ENCODE assay signal across 26 cellular contexts in the genomic region with DNA sequence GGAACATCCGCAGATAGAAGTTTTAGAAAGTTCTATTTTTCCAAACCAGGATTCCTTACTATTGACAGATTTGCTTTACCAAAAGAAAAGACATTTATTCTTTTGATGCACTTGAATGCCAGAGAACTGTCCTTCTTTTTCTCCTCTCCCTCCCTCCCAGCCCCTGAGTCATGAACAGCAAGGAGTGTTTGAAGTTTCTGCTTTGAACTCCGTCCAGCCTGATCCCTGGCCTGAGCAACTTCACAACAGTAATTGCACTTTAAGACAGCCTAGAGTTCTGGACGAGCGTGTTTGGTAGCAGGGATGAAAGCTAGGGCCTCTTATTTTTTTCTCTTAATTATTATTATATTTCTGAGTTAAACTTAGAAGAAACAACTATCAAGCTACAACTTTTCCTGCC. TPM values are rescaled to one million over a fixed set of nuclear protein-coding genes. Genes with fewer than 3 reads are reported as not detected.
DNase-seq lines count a peak whose midpoint lies in the region; TF ChIP-seq lines count a peak whose summit lies in the region.
"Had no signal": no experiment of that assay in that cellular context is flagged by ENCODE, and none has a peak within 500 bp of the region (broad histone marks: within the 10 kb centered on the region; RNA-seq: fewer than 3 reads in every experiment).

No MANE protein-coding gene starts in this region.

- H3K9me3 ChIP-seq in GM23248 (ENCODE audit: low read depth) (no peaks in the 10 kb centered on the region), ascending aorta (no peaks in the 10 kb centered on the region)
- H3K9me3 ChIP-seq: esophagus squamous epithelium, spleen, stomach, vagina had no signal

- no peaks in the 10 kb centered on the region for H4K20me1 ChIP-seq in GM23248 (ENCODE audit: insufficient read depth)

- intact Hi-C loops in ascending aorta (cut with DNase I) = no loop called here

- H3K27me3 ChIP-seq in GM23248 (replicated peaks; ENCODE audit: insufficient read depth) (peaks cover 2% of the 10 kb centered on the region; the same call in 1 of the 2 replicates), ascending aorta (no peaks in the 10 kb centered on the region)
- H3K27me3 ChIP-seq: esophagus squamous epithelium, spleen, stomach, vagina had no signal

- DNase-seq in GM23248 (peak; percentile 27), astrocyte of the hippocampus (ENCODE audit: low read depth, low spot score) (peak; percentile 78), fibroblast of peridontal ligament (ENCODE audit: extremely low read depth) (peak; percentile 5), smooth muscle cell of the brain vasculature (ENCODE audit: low read depth, low spot score) (peak; percentile 4), ascending aorta (ENCODE audit: low spot score in 2 of 2) (no peak), SHP77 treated with DMSO at 0.1 percent for 48 hours (lab: John Stamatoyannopoulos, UW) (no peak), DMS79 (lab: John Stamatoyannopoulos, UW) (no peak)
- no peak for DNase-seq in stimulated activated CD4-positive, alpha-beta T cell treated with anti-CD3 and anti-CD28 coated beads, Interleukin-4, amount 100 ng/mL, for 4 hours
- DNase-seq: activated CD4-positive, alpha-beta T cell treated with anti-CD3 and anti-CD28 coated beads for 48 hours; activated CD8-positive, alpha-beta memory T cell treated with anti-CD3 and anti-CD28 coated beads for 24 hours; C1 segment of cervical spinal cord; COR-L47; esophagus squamous epithelium; H9; KBM-7; left ventricle myocardium superior; NCI-H2029 treated with DMSO at 0.1 percent for 48 hours; NCI-H446; NCI-H774; spleen; stimulated activated CD4-positive, alpha-beta T cell treated with anti-CD3 and anti-CD28 coated beads, Interleukin-2, amount 100 ng/mL, for 24 hours; stimulated activated CD8-positive, alpha-beta memory T cell treated with anti-CD3 and anti-CD28 coated beads, Interleukin-4, amount 100 ng/mL, for 48 hours; stomach; WERI-Rb-1 had no signal

- no peak for TF ChIP-seq CTCF in ascending aorta (IDR thresholded peaks at IDR 0.05)

- 43 to 45% methylated on average over 4 of the region's 4 CpGs for WGBS in GM23248 (ENCODE audit: low coverage in 1 of 2, low lambda C conversion rate in 2 of 2, missing lambda C conversion rate in 2 of 2), 2 experiments

- no peaks in the 10 kb centered on the region for H3K79me2 ChIP-seq in GM23248 (ENCODE audit: insufficient read depth)

- no peaks in the 10 kb centered on the region for H3K4me1 ChIP-seq in GM23248 (ENCODE audit: insufficient read depth)
- no peaks in the 10 kb centered on the region for H3K4me1 ChIP-seq in ascending aorta

- H3K36me3 ChIP-seq in GM23248 (ENCODE audit: low read depth) (no peaks in the 10 kb centered on the region), ascending aorta (peaks cover 9 to 12% of the 10 kb centered on the region in 2 donors)

- no peaks in the 10 kb centered on the region for H3F3A ChIP-seq in GM23248 (ENCODE audit: insufficient read depth)

- no peak overlapping the region for H3K27ac ChIP-seq in GM23248
- H3K27ac ChIP-seq in ascending aorta = no peak overlapping the region
- H3K27ac ChIP-seq: spleen, stomach, vagina, WERI-Rb-1 had no signal

- in situ Hi-C loops in GM23248 (cut with MboI) = no loop called here

- no peak overlapping the region for H3K4me2 ChIP-seq in GM23248 (ENCODE audit: unreplicated experiment)

- no peak overlapping the region for H3K4me3 ChIP-seq in GM23248
- no peak overlapping the region for H3K4me3 ChIP-seq in ascending aorta
- H3K4me3 ChIP-seq: esophagus squamous epithelium, spleen, stomach, vagina had no signal

- no peaks in the 10 kb centered on the region for H3K9me2 ChIP-seq in GM23248 (ENCODE audit: insufficient read depth)

- no peak overlapping the region for H2AFZ ChIP-seq in GM23248

- no peak overlapping the region for H3K9ac ChIP-seq in GM23248

RNA-seq across cellular contexts. Expression of gene APCDD1, which starts 33.6 kb away (rescaled TPM):
- total RNA-seq in GM23248 (2014; rRNA removed; shearing (Covaris generic)) = not detected in 2 replicates
- polyA plus RNA-seq in GM23248 (2016; fragmentation: Nextera tagmentation; extraction: Ambion mirVana) = 0.30 TPM in 1 of 2 replicates, not detected in the other
- 77.0 TPM for total RNA-seq in ascending aorta
- total RNA-seq: activated naive CD4-positive, alpha-beta T cell treated with anti-CD3 and anti-CD28 coated beads, Interleukin-2, amount 50 U/mL, for 72 hours had no signal

RNA-seq across cellular contexts. Expression of gene NAPG, which starts 37.8 kb away (rescaled TPM):
- total RNA-seq in GM23248 (2014; rRNA removed; shearing (Covaris generic)) = 31.1 and 33.6 TPM in 2 replicates
- 24.5 and 27.4 TPM in 2 replicates for polyA plus RNA-seq in GM23248 (2016; fragmentation: Nextera tagmentation; extraction: Ambion mirVana)
- 31.1 TPM for total RNA-seq in ascending aorta

Comparison
In these comparisons a context has a peak if more than half of its experiments do, and no peak if none do; other contexts are left out.
1. DNase-seq: peak in GM23248 (single experiment), astrocyte of the hippocampus (single experiment), fibroblast of peridontal ligament (single experiment) and smooth muscle cell of the brain vasculature (single experiment); none in ascending aorta (0 of 2), SHP77 treated with DMSO at 0.1 percent for 48 hours (single experiment), stimulated activated CD4-positive, alpha-beta T cell treated with anti-CD3 and anti-CD28 coated beads, Interleukin-4, amount 100 ng/mL, for 4 hours (0 of 2) and DMS79 (single experiment).
2. RNA of gene APCDD1, which starts 33.6 kb away (total RNA-seq): 77.0 TPM in ascending aorta (single experiment); not detected in GM23248; every median in the first group is over 10 times any median in the second.